Comparison of ENCODE assay signal across 8 cellular contexts in the genomic region with DNA sequence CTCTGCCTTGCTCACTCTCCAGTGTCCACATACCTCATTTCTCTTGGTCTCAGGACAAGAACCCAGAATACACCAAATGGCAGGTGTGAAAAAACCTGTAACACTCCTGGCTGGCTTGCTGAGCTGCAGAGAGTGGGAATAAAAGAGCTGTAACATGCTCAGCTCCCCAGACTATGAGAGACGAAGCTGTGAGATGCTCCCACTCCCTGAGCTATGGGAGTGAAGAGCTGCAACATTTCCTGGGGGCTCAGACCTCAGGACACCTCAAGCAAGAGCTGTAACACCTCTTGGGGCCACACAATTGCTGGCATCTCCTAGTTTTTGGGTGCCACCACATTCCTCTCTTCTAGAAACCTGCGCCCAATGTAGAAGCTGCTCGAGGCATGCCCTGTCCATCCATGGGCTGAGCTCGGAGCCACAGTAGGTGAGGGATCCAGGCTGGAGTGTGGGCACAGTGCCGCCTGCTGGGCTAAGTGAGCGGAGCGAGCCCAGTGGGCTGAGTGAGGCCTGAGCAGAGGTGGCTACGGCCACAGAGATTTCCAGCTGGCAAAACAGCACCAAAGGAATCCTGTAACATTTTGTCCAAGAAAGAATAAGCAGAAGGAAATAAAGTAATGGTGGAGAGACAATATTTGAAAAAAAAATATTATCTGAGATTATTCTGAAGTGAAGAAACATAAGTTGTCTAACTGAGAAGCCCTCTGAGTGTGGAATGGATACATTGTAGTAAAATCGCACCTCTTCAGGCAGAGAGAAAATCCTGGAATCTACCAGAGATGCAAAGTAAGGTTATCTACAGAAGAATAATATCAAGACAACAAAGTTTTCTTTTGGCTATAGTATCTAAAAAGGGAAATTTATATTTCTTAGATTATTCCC.
A peak's percentile ranks its signal among the peaks of the same experiment; 100 is the strongest.
DNase-seq lines count a peak whose midpoint lies in the region; ATAC-seq and TF ChIP-seq lines count a peak whose summit lies in the region.

No MANE protein-coding gene starts in this region.

- ATAC-seq in HG02798 (IDR thresholded peaks at IDR 0.05; ENCODE audit: poor library complexity, unreplicated experiment) (peak; percentile 90), GM21447 (IDR thresholded peaks at IDR 0.05; ENCODE audit: unreplicated experiment) (no peak), T-helper 17 cell (no peak), HG03097 (IDR thresholded peaks at IDR 0.05; ENCODE audit: low FRiP score, unreplicated experiment) (no peak)

- in situ Hi-C loops in GM13976 (cut with MboI; ENCODE audit: low sequenced_read_pairs, unreplicated experiment) = no loop called here

- no peak overlapping the region for H3K27ac Mint-ChIP-seq in T-helper 17 cell

- no peak for DNase-seq in GM13976 (ENCODE audit: low spot score)
- DNase-seq in SK-N-DZ (ENCODE audit: low spot score) = peak; percentile 31
- peak; percentile 83 for DNase-seq in islet precursor cell
- no peak for DNase-seq in NCI-H345 treated with DMSO at 0.1 percent for 48 hours (lab: John Stamatoyannopoulos, UW; ENCODE audit: unreplicated experiment)
- DNase-seq in T-helper 17 cell = no peak

- no peaks in the 10 kb centered on the region for H3K36me3 Mint-ChIP-seq in T-helper 17 cell (ENCODE audit: low read depth)

- H3K9me3 ChIP-seq in T-helper 17 cell (ENCODE audit: control insufficient read depth, low read length, poor library complexity, severe bottlenecking) = no peaks in the 10 kb centered on the region

- H3K4me3 Mint-ChIP-seq in T-helper 17 cell = no peak overlapping the region

- no peaks in the 10 kb centered on the region for H3K4me1 Mint-ChIP-seq in T-helper 17 cell

- H3K27me3 Mint-ChIP-seq in T-helper 17 cell = no peaks in the 10 kb centered on the region

- TF ChIP-seq CTCF in GM13976 (IDR thresholded peaks at IDR 0.05; ENCODE audit: borderline replicate concordance, control extremely low read depth, extremely low read depth, insufficient read depth, missing control alignments) = peak; percentile 11

Comparison
In these comparisons a context has a peak if more than half of its experiments do, and no peak if none do; other contexts are left out.
1. DNase-seq: peak in SK-N-DZ (single experiment) and islet precursor cell (single experiment); none in GM13976 (single experiment), NCI-H345 treated with DMSO at 0.1 percent for 48 hours (single experiment) and T-helper 17 cell (0 of 3).